1 cellular context compared by ENCODE assay signal in genomic region chr11:62654297-62654696, GRCh38.
A peak's percentile ranks its signal among the peaks of the same experiment; 100 is the strongest.
TF ChIP-seq lines count a peak whose summit lies in the region.

No MANE protein-coding gene starts in this region.

TF ChIP-seq in HepG2, 621 proteins besides CTCF, POLR2A, EP300 and RAD21:
- TF ChIP-seq, protein P1, sequence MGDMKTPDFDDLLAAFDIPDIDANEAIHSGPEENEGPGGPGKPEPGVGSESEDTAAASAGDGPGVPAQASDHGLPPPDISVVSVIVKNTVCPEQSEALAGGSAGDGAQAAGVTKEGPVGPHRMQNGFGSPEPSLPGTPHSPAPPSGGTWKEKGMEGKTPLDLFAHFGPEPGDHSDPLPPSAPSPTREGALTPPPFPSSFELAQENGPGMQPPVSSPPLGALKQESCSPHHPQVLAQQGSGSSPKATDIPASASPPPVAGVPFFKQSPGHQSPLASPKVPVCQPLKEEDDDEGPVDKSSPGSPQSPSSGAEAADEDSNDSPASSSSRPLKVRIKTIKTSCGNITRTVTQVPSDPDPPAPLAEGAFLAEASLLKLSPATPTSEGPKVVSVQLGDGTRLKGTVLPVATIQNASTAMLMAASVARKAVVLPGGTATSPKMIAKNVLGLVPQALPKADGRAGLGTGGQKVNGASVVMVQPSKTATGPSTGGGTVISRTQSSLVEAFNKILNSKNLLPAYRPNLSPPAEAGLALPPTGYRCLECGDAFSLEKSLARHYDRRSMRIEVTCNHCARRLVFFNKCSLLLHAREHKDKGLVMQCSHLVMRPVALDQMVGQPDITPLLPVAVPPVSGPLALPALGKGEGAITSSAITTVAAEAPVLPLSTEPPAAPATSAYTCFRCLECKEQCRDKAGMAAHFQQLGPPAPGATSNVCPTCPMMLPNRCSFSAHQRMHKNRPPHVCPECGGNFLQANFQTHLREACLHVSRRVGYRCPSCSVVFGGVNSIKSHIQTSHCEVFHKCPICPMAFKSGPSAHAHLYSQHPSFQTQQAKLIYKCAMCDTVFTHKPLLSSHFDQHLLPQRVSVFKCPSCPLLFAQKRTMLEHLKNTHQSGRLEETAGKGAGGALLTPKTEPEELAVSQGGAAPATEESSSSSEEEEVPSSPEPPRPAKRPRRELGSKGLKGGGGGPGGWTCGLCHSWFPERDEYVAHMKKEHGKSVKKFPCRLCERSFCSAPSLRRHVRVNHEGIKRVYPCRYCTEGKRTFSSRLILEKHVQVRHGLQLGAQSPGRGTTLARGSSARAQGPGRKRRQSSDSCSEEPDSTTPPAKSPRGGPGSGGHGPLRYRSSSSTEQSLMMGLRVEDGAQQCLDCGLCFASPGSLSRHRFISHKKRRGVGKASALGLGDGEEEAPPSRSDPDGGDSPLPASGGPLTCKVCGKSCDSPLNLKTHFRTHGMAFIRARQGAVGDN (CRISPR knock-in tag; IDR thresholded peaks at IDR 0.05), result no peak
- TF ChIP-seq KMT2A (CRISPR knock-in tag; IDR thresholded peaks at IDR 0.05) (no peak), FOXC1 (CRISPR knock-in tag; IDR thresholded peaks at IDR 0.05; ENCODE audit: borderline replicate concordance) (no peak), SPEN (CRISPR knock-in tag; IDR thresholded peaks at IDR 0.05; ENCODE audit: low read depth) (0 out of 2 replicates have a peak, but pooled peaks have one; percentile 20), CEBPZ (IDR thresholded peaks at IDR 0.05; ENCODE audit: low read length) (no peak), ZNF121 (CRISPR knock-in tag; IDR thresholded peaks at IDR 0.05) (peak; percentile 94), ZNF337 (CRISPR knock-in tag; IDR thresholded peaks at IDR 0.05; ENCODE audit: borderline replicate concordance, low read depth) (no peak), ZNF746 (CRISPR knock-in tag; IDR thresholded peaks at IDR 0.05) (no peak)
